In genomic region chr9:137435980-137436760, GRCh38 we compare ENCODE assay signal across 10 cellular contexts. TPM values are rescaled to one million over a fixed set of nuclear protein-coding genes. Genes with fewer than 3 reads are reported as not detected.
DNase-seq lines count a peak whose midpoint lies in the region; ATAC-seq, FAIRE-seq and TF ChIP-seq lines count a peak whose summit lies in the region.
"Had no signal": no experiment of that assay in that cellular context is flagged by ENCODE, and none has a peak within 500 bp of the region (broad histone marks: within the 10 kb centered on the region; RNA-seq: fewer than 3 reads in every experiment).

No MANE protein-coding gene starts in this region.

- H3K36me3 ChIP-seq in SK-N-SH (replicated peaks in 1 of 2; ENCODE audit: control insufficient read depth in 1 of 2, insufficient read depth in 2 of 2, low read length in 1 of 2), result no peaks in the 10 kb centered on the region

- TF ChIP-seq CTCF in SK-N-SH (IDR thresholded peaks at IDR 0.05) (no peak), D721Med (IDR thresholded peaks at IDR 0.05; ENCODE audit: insufficient read depth, missing control alignments) (no peak)

- H3K27me3 ChIP-seq in SK-N-SH (ENCODE audit: insufficient read depth), result no peaks in the 10 kb centered on the region

- no peaks in the 10 kb centered on the region for H4K20me1 ChIP-seq in SK-N-SH (ENCODE audit: insufficient read depth)

- TF ChIP-seq POLR2A in GM18505 (IDR thresholded peaks at IDR 0.05; ENCODE audit: borderline replicate concordance, extremely low read depth, insufficient read depth, insufficient read length), result no peak

- CTCF ChIA-PET in SK-N-SH (lab: Yijun Ruan, JAX), result interaction anchor here (0.7 to 2.0 kb wide), 3 partner anchors 9 to 40 kb away, joined by 3 to 8 read pairs (median 5); partner anchors contain the start of genes EXD3 and NOXA1

- DNase-seq in GM04503 (ENCODE audit: low read depth) (peak; percentile 24), SK-N-SH (peak; percentile 65), glomerular visceral epithelial cell (ENCODE audit: extremely low spot score) (peak; percentile 95), skeletal muscle cell (ENCODE audit: low read depth) (peak; percentile 13), D721Med (ENCODE audit: insufficient read length, low spot score) (no peak)
- DNase-seq: NCI-H82, occipital lobe had no signal

- H3F3A ChIP-seq in SK-N-SH (replicated peaks; ENCODE audit: insufficient read depth), result no peaks in the 10 kb centered on the region

- no peak for FAIRE-seq in D721Med (lab: Jason Lieb, UNC)

- ATAC-seq in HG02642 (IDR thresholded peaks at IDR 0.05; ENCODE audit: poor library complexity, unreplicated experiment) (no peak), GM19455 (IDR thresholded peaks at IDR 0.05; ENCODE audit: unreplicated experiment) (no peak), GM18505 (IDR thresholded peaks at IDR 0.05; ENCODE audit: unreplicated experiment) (no peak)

- 25% methylated on average over 8 of the region's 42 CpGs for WGBS in SK-N-SH (ENCODE audit: low lambda C conversion rate)

- no peaks in the 10 kb centered on the region for H3K79me2 ChIP-seq in SK-N-SH (ENCODE audit: insufficient read depth)

- H3K9ac ChIP-seq in SK-N-SH, result no peak overlapping the region; the same call in 1 of the 2 replicates

- no peak for TF ChIP-seq RAD21 in SK-N-SH (IDR thresholded peaks at IDR 0.05; ENCODE audit: low read length)

- no peaks in the 10 kb centered on the region for H3K9me3 ChIP-seq in SK-N-SH

- peak overlapping the region in 1 of 2 experiments; percentile 24; a peak in 1 of 4 replicates for H3K27ac ChIP-seq in SK-N-SH (ENCODE audit: low read depth in 2 of 2, low read length in 1 of 2)

- H3K4me3 ChIP-seq in SK-N-SH (ENCODE audit: low read depth in 2 of 2, low read length in 1 of 2) (no peak overlapping the region), skeletal muscle cell (ENCODE audit: low read depth, low read length) (no peak overlapping the region)

- no peak for TF ChIP-seq EP300 in SK-N-SH (IDR thresholded peaks at IDR 0.05; ENCODE audit: borderline replicate concordance in 1 of 2, low read depth in 1 of 2, low read length in 1 of 2)

- POLR2A ChIA-PET in SK-N-SH (lab: Yijun Ruan, JAX), result no interaction called here

- no peaks in the 10 kb centered on the region for H3K9me2 ChIP-seq in SK-N-SH

- H2AFZ ChIP-seq in SK-N-SH (ENCODE audit: low read depth), result peak overlapping the region; percentile 41; the same call in 1 of the 2 replicates

- peak overlapping the region; percentile 41; the same call in 1 of the 2 replicates for H3K4me2 ChIP-seq in SK-N-SH

- H3K4me1 ChIP-seq in SK-N-SH (ENCODE audit: control insufficient read depth in 1 of 2, insufficient read depth in 2 of 2, low read depth in 1 of 2, low read length in 1 of 2), result peaks cover 1 to 4% of the 10 kb centered on the region in 2 experiments; a peak in 2 of 4 replicates

TF ChIP-seq in SK-N-SH, 30 proteins besides CTCF, POLR2A, EP300 and RAD21:
- TF ChIP-seq JUND (IDR thresholded peaks at IDR 0.05) (peak; percentile 78; the same call in 1 of the 2 replicates), TAF1 (IDR thresholded peaks at IDR 0.05; ENCODE audit: borderline replicate concordance, low read depth, low read length) (no peak), MXI1 (IDR thresholded peaks at IDR 0.05; ENCODE audit: low read depth, low read length) (no peak), GATA2 (CRISPR knock-in tag; IDR thresholded peaks at IDR 0.05) (no peak), USF1 (IDR thresholded peaks at IDR 0.05; ENCODE audit: borderline replicate concordance, low read depth) (no peak), NFIC (IDR thresholded peaks at IDR 0.05; ENCODE audit: borderline replicate concordance) (peak; percentile 79), REST (IDR thresholded peaks at IDR 0.05; ENCODE audit: low read depth, low read length) (no peak), FOSL2 (IDR thresholded peaks at IDR 0.05; ENCODE audit: borderline replicate concordance, low read depth) (peak; percentile 88), RCOR1 (IDR thresholded peaks at IDR 0.05; ENCODE audit: low read length) (no peak), CHD2 (IDR thresholded peaks at IDR 0.05; ENCODE audit: low read length, partially characterized antibody) (no peak), TEAD4 (IDR thresholded peaks at IDR 0.05; ENCODE audit: borderline replicate concordance, insufficient read depth) (no peak), POLR2AphosphoS5 (IDR thresholded peaks at IDR 0.05; ENCODE audit: low read depth, low read length) (no peak), SIN3A (IDR thresholded peaks at IDR 0.05; ENCODE audit: borderline replicate concordance, low read depth, low read length) (no peak)
- TF ChIP-seq, protein P1, sequence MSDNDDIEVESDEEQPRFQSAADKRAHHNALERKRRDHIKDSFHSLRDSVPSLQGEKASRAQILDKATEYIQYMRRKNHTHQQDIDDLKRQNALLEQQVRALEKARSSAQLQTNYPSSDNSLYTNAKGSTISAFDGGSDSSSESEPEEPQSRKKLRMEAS (IDR thresholded peaks at IDR 0.05; ENCODE audit: low read depth), result peak; percentile 34; the same call in 1 of the 2 replicates
TF ChIP-seq in SK-N-SH: peak in this region for 4.

RNA-seq across cellular contexts. Expression of gene ENTPD8, which starts 5.0 kb away (rescaled TPM):
- 0.18 and 0.30 TPM in 2 replicates for polyA plus RNA-seq in SK-N-SH (2012; rRNA removed)
- 0.03 and 0.12 TPM in 2 replicates for polyA plus RNA-seq in SK-N-SH (2012; cell fraction: cytosol; rRNA removed)
- polyA plus RNA-seq in SK-N-SH (2012; cell fraction: nucleus; rRNA removed), result 2.2 and 2.6 TPM in 2 replicates

RNA-seq across cellular contexts. Expression of gene NOXA1, which starts 13.0 kb away (rescaled TPM):
- polyA plus RNA-seq in SK-N-SH (2012; rRNA removed), result 0.39 and 0.67 TPM in 2 replicates
- polyA plus RNA-seq in SK-N-SH (2012; cell fraction: cytosol; rRNA removed), result 0.12 and 0.22 TPM in 2 replicates
- 5.1 and 9.4 TPM in 2 replicates for polyA plus RNA-seq in SK-N-SH (2012; cell fraction: nucleus; rRNA removed)

RNA-seq across cellular contexts. Expression of gene EXD3, which starts 13.2 kb away (rescaled TPM):
- polyA plus RNA-seq in SK-N-SH (2012; rRNA removed), result 11.5 and 14.2 TPM in 2 replicates
- polyA plus RNA-seq in SK-N-SH (2012; cell fraction: cytosol; rRNA removed), result 5.2 and 7.4 TPM in 2 replicates
- polyA plus RNA-seq in SK-N-SH (2012; cell fraction: nucleus; rRNA removed), result 50.1 and 63.9 TPM in 2 replicates

RNA-seq across cellular contexts. Expression of gene NSMF, which starts 23.0 kb away (rescaled TPM):
- 58.6 and 58.8 TPM in 2 replicates for polyA plus RNA-seq in SK-N-SH (2012; rRNA removed)
- polyA plus RNA-seq in SK-N-SH (2012; cell fraction: cytosol; rRNA removed), result 23.7 and 36.2 TPM in 2 replicates
- 185 and 220 TPM in 2 replicates for polyA plus RNA-seq in SK-N-SH (2012; cell fraction: nucleus; rRNA removed)
